ENCODE assay signal across 12 cellular contexts in the genomic region with DNA sequence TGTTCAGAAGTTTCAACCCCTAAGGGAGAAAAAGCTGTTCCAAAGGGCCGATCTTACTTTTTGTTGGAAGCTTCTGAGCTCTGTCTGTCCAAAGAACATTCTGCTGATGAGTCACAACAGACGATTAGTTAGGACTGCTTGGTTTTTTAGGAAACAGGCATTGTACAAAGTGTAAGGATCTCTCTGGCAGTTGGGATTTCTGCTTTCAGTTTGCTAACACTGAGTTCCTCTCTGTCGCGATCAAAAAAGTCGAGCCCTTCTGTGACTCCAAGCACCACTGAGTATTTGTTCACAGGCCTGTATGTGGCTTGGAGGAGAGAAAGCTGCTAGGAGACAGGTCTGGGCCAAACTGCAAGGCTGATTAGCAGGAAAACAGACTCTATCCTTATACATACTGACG.
A peak's percentile ranks its signal among the peaks of the same experiment; 100 is the strongest.
DNase-seq lines count a peak whose midpoint lies in the region; ATAC-seq and TF ChIP-seq lines count a peak whose summit lies in the region.
"Had no signal": no experiment of that assay in that cellular context is flagged by ENCODE, and none has a peak within 500 bp of the region (broad histone marks: within the 10 kb centered on the region; RNA-seq: fewer than 3 reads in every experiment).

No MANE protein-coding gene starts in this region.

- no peaks in the 10 kb centered on the region for H3K36me3 ChIP-seq in RWPE2 (ENCODE audit: low read depth)
- H3K36me3 ChIP-seq: BLaER1 treated with 17β-estradiol and CSF1 and Interleukin-3, amounts not matched to agents 10 nM and 100 nM had no signal

- CTCF ChIA-PET in AG04450 (lab: Charles Lee): interaction anchor here (0.6 to 1.6 kb wide), 5 partner anchors 10 to 183 kb away, joined by 3 read pairs; no protein-coding TSS in a partner anchor

- peak overlapping the region; percentile 75 for H3K27ac ChIP-seq in AG04450 (ENCODE audit: low read depth, low read length)
- no peak overlapping the region for H3K27ac ChIP-seq in RWPE2 (ENCODE audit: poor library complexity, severe bottlenecking)
- H3K27ac ChIP-seq: BLaER1 treated with 17β-estradiol and CSF1 and Interleukin-3, amounts not matched to agents 10 nM and 100 nM had no signal

- H3K4me3 ChIP-seq in AG04450 (ENCODE audit: low read depth, low read length) (peak overlapping the region; percentile 36), RWPE2 (ENCODE audit: severe bottlenecking) (no peak overlapping the region)
- H3K4me3 ChIP-seq: BLaER1 treated with 17β-estradiol and CSF1 and Interleukin-3, amounts not matched to agents 10 nM and 100 nM had no signal

- POLR2A ChIA-PET in AG04450 (lab: Yijun Ruan, JAX): interaction anchor here (1.2 kb wide), 1 partner anchor 91 kb away, joined by 5 read pairs; the partner anchor contains the start of gene PFN2

- no peaks in the 10 kb centered on the region for H3K9me3 ChIP-seq in AG04450 (ENCODE audit: control insufficient read depth, insufficient read depth, low read length)
- H3K9me3 ChIP-seq in RWPE2 (ENCODE audit: severe bottlenecking): no peaks in the 10 kb centered on the region
- H3K9me3 ChIP-seq: BLaER1 treated with 17β-estradiol and CSF1 and Interleukin-3, amounts not matched to agents 10 nM and 100 nM had no signal

- no peaks in the 10 kb centered on the region for H3K27me3 ChIP-seq in AG04450 (ENCODE audit: control insufficient read depth, insufficient read depth, low read length)
- H3K27me3 ChIP-seq in RWPE2 (ENCODE audit: insufficient read depth, poor library complexity, severe bottlenecking): no peaks in the 10 kb centered on the region
- H3K27me3 ChIP-seq: BLaER1 treated with 17β-estradiol and CSF1 and Interleukin-3, amounts not matched to agents 10 nM and 100 nM had no signal

- TF ChIP-seq CTCF in AG04450 (IDR thresholded peaks at IDR 0.05; ENCODE audit: low read depth, low read length) (no peak), RWPE2 (IDR thresholded peaks at IDR 0.05; ENCODE audit: poor library complexity, severe bottlenecking) (no peak), omental fat pad (IDR thresholded peaks at IDR 0.05) (no peak)

- ATAC-seq in RWPE2 (ENCODE audit: low read depth) (peak; percentile 59; the same call in 2 of the 3 replicates), omental fat pad (ENCODE audit: low FRiP score) (peak; percentile 66), esophagus mucosa (no peak)

- no peaks in the 10 kb centered on the region for H3K4me1 ChIP-seq in RWPE2 (ENCODE audit: insufficient read depth, poor library complexity, severe bottlenecking)
- H3K4me1 ChIP-seq: BLaER1 treated with 17β-estradiol and CSF1 and Interleukin-3, amounts not matched to agents 10 nM and 100 nM had no signal

- DNase-seq in AG04450 (ENCODE audit: low read depth, low spot score) (no peak), RWPE2 (ENCODE audit: low spot score) (no peak), fibroblast of peridontal ligament (ENCODE audit: extremely low read depth) (peak; percentile 94), omental fat pad (ENCODE audit: low spot score) (no peak), COR-L47 (lab: John Stamatoyannopoulos, UW) (no peak), NCI-H345 (lab: John Stamatoyannopoulos, UW) (no peak), amniotic stem cell (lab: John Stamatoyannopoulos, UW) (no peak)
- DNase-seq: activated CD4-positive, alpha-beta T cell treated with anti-CD3 and anti-CD28 coated beads, Interleukin-2, amount 10 ng/mL, durations not matched to agents 24 days and 14 days; NCI-H774; stimulated activated naive CD4-positive, alpha-beta T cell treated with Interleukin-2 at 50 U/mL for 16 hours had no signal
